ENCODE assay signal across 11 cellular contexts in genomic region chr7:90188281-90188680, GRCh38. TPM values are rescaled to one million over a fixed set of nuclear protein-coding genes. Genes with fewer than 3 reads are reported as not detected.
DNase-seq lines count a peak whose midpoint lies in the region; ATAC-seq lines count a peak whose summit lies in the region.
"Had no signal": no experiment of that assay in that cellular context is flagged by ENCODE, and none has a peak within 500 bp of the region (broad histone marks: within the 10 kb centered on the region; RNA-seq: fewer than 3 reads in every experiment).

No MANE protein-coding gene starts in this region.

- intact Hi-C loops in Right ventricle myocardium inferior (cut with DNase I): no loop called here
- intact Hi-C loops in activated CD4-positive, alpha-beta memory T cell treated with anti-CD3 and anti-CD28 coated beads for 36 hours (cut with micrococcal nuclease): no loop called here

- H3K27ac Mint-ChIP-seq in activated CD4-positive, alpha-beta memory T cell treated with anti-CD3 and anti-CD28 coated beads for 36 hours: no peak overlapping the region
- H3K27ac Mint-ChIP-seq: activated naive CD8-positive, alpha-beta T cell; CD4-positive, alpha-beta memory T cell had no signal

- CTCF ChIA-PET in activated CD4-positive, alpha-beta memory T cell treated with anti-CD3 and anti-CD28 coated beads for 36 hours (lab: Charles Lee): interaction anchor here (1.0 kb wide), 1 partner anchor 69 kb away, joined by 4 read pairs; no protein-coding TSS in a partner anchor

- H3K9me3 Mint-ChIP-seq in activated CD4-positive, alpha-beta memory T cell treated with anti-CD3 and anti-CD28 coated beads for 36 hours: peaks cover 29% of the 10 kb centered on the region

- DNase-seq in kidney glomerular epithelial cell (lab: John Stamatoyannopoulos, UW) (peak; percentile 0), Right ventricle myocardium inferior (ENCODE audit: missing footprints) (no peak)
- DNase-seq in activated naive CD4-positive, alpha-beta T cell treated with anti-CD3 and anti-CD28 coated beads, Interleukin-2, amount 50 U/mL, for 16 hours: no peak
- no peak for DNase-seq in activated CD4-positive, alpha-beta memory T cell treated with anti-CD3 and anti-CD28 coated beads for 36 hours
- no peak for DNase-seq in stimulated activated CD4-positive, alpha-beta T cell treated with anti-CD3 and anti-CD28 coated beads, Interleukin-2, amount 100 ng/mL, for 24 hours
- DNase-seq: CD4-positive, alpha-beta memory T cell; NK-92 treated with Interleukin-12 subunit alpha and Interleukin-12 subunit beta, amount 100 ng/mL, for 24 hours had no signal

- H3K4me1 Mint-ChIP-seq in activated CD4-positive, alpha-beta memory T cell treated with anti-CD3 and anti-CD28 coated beads for 36 hours (ENCODE audit: low read depth): no peaks in the 10 kb centered on the region
- H3K4me1 Mint-ChIP-seq: CD4-positive, alpha-beta memory T cell had no signal

- POLR2A ChIA-PET in activated CD4-positive, alpha-beta memory T cell treated with anti-CD3 and anti-CD28 coated beads for 36 hours (lab: Charles Lee): no interaction called here

- H3K4me3 Mint-ChIP-seq in activated CD4-positive, alpha-beta memory T cell treated with anti-CD3 and anti-CD28 coated beads for 36 hours: no peak overlapping the region
- H3K4me3 Mint-ChIP-seq: activated naive CD8-positive, alpha-beta T cell; CD4-positive, alpha-beta memory T cell had no signal

- ATAC-seq in GM18868 (IDR thresholded peaks at IDR 0.05; ENCODE audit: unreplicated experiment) (peak; percentile 95), GM21737 (IDR thresholded peaks at IDR 0.05; ENCODE audit: unreplicated experiment) (peak; percentile 95), HG03354 (IDR thresholded peaks at IDR 0.05; ENCODE audit: poor library complexity, severe bottlenecking, unreplicated experiment) (peak; percentile 94), Right ventricle myocardium inferior (no peak)

- H3K27me3 Mint-ChIP-seq in activated CD4-positive, alpha-beta memory T cell treated with anti-CD3 and anti-CD28 coated beads for 36 hours: peaks cover 3% of the 10 kb centered on the region

- H3K36me3 Mint-ChIP-seq in activated CD4-positive, alpha-beta memory T cell treated with anti-CD3 and anti-CD28 coated beads for 36 hours: peaks cover 2% of the 10 kb centered on the region
- H3K36me3 Mint-ChIP-seq: CD4-positive, alpha-beta memory T cell had no signal

RNA-seq across cellular contexts. Expression of gene STEAP2, which starts 23.3 kb away (rescaled TPM):
- total RNA-seq in Right ventricle myocardium inferior: 10.8 TPM
- not detected for total RNA-seq in activated CD4-positive, alpha-beta memory T cell treated with anti-CD3 and anti-CD28 coated beads for 36 hours

RNA-seq across cellular contexts. Expression of gene STEAP1, which starts 34.0 kb away (rescaled TPM):
- total RNA-seq in Right ventricle myocardium inferior: 1.4 TPM
- under 1 TPM; 0.41 to 0.50 TPM for total RNA-seq in activated CD4-positive, alpha-beta memory T cell treated with anti-CD3 and anti-CD28 coated beads for 36 hours
- total RNA-seq: CD4-positive, alpha-beta memory T cell had no signal

RNA-seq across cellular contexts. Expression of gene CFAP69, which starts 56.7 kb away (rescaled TPM):
- total RNA-seq in Right ventricle myocardium inferior: 1.6 TPM
- under 1 TPM in 1 of 2 experiments, not detected in 1; 0.48 TPM for total RNA-seq in activated CD4-positive, alpha-beta memory T cell treated with anti-CD3 and anti-CD28 coated beads for 36 hours

Comparison
In these comparisons a context has a peak if more than half of its experiments do, and no peak if none do; other contexts are left out.
1. RNA of gene STEAP2, which starts 23.3 kb away (total RNA-seq): 10.8 TPM in Right ventricle myocardium inferior (single experiment); not detected in activated CD4-positive, alpha-beta memory T cell treated with anti-CD3 and anti-CD28 coated beads for 36 hours; every median in the first group is over 10 times any median in the second.